Comparison of ENCODE assay signal across 32 cellular contexts in the genomic region with DNA sequence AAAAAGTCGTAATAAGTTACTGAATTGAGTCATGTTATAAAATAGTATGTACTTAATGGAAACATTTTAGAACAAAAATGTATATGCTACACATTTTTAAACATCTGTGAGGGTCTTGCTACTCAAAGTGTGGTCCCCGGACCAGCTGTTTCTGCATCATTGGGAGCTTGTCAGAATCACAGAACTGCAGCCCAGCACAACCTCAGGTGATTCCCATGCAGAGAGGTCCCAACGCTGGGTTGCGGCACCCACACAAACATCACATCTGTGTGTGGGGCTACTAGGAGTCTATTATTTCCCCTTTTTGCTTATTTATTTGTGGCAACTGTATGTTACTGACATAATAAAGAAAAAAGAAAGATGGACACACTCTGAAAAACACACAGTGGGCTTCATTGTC.
"Had no signal": no experiment of that assay in that cellular context is flagged by ENCODE, and none has a peak within 500 bp of the region (broad histone marks: within the 10 kb centered on the region; RNA-seq: fewer than 3 reads in every experiment).

No MANE protein-coding gene starts in this region.

- H3K27ac ChIP-seq: adrenal gland, ascending aorta, body of pancreas, brain microvascular endothelial cell, breast epithelium, cardiac muscle cell had no signal

- H3K4me3 ChIP-seq: adrenal gland, ascending aorta, body of pancreas, breast epithelium, cardiac muscle cell had no signal

- ATAC-seq: activated naive CD4-positive, alpha-beta T cell treated with anti-CD3 and anti-CD28 coated beads, Interleukin-2, amount 50 U/mL, for 72 hours; activated naive CD8-positive, alpha-beta T cell treated with anti-CD3 and anti-CD28 coated beads, Interleukin-2, amount 50 U/mL, for 24 hours; activated T-cell treated with anti-CD3 and anti-CD28 coated beads, Interleukin-2, amount 50 U/mL, for 4 hours; activated T-cell treated with anti-CD3 and anti-CD28 coated beads, Interleukin-2, amount 50 U/mL, for 72 hours; activated T-helper 17 cell treated with anti-CD3 and anti-CD28 coated beads, Interleukin-2, amount 50 U/mL, for 72 hours; body of pancreas had no signal

- H3K27me3 ChIP-seq: body of pancreas had no signal

- H3K9me3 ChIP-seq: adrenal gland, ascending aorta, body of pancreas, breast epithelium had no signal

- H3K36me3 ChIP-seq: adrenal gland, ascending aorta, brain microvascular endothelial cell, breast epithelium, cardiac muscle cell had no signal

- DNase-seq: activated effector memory CD4-positive, alpha-beta T cell treated with anti-CD3 and anti-CD28 coated beads, Interleukin-2, amount 50 U/mL, for 16 hours; activated effector memory CD4-positive, alpha-beta T cell treated with Interleukin-2 at 50 U/mL for 16 hours; activated gamma-delta T cell; activated gamma-delta T cell treated with Interleukin-2 at 50 U/mL for 16 hours; activated naive CD4-positive, alpha-beta T cell; activated naive CD4-positive, alpha-beta T cell treated with anti-CD3 and anti-CD28 coated beads for 36 hours; activated naive CD4-positive, alpha-beta T cell treated with anti-CD3 and anti-CD28 coated beads, Interleukin-2, amount 10 ng/mL, durations not matched to agents 7 days and 5 days; activated naive CD4-positive, alpha-beta T cell treated with anti-CD3 and anti-CD28 coated beads, Interleukin-2, amount 50 U/mL, for 16 hours; activated naive CD4-positive, alpha-beta T cell treated with Interleukin-2 at 50 U/mL for 16 hours; activated naive CD8-positive, alpha-beta T cell treated with anti-CD3 and anti-CD28 coated beads for 36 hours; activated naive CD8-positive, alpha-beta T cell treated with anti-CD3 and anti-CD28 coated beads, Interleukin-2, amount 10 ng/mL, durations not matched to agents 7 days and 5 days; activated naive CD8-positive, alpha-beta T cell treated with anti-CD3 and anti-CD28 coated beads, Interleukin-2, amount 50 U/mL, for 24 hours; activated T-cell treated with anti-CD3 and anti-CD28 coated beads, Interleukin-2, amount 50 U/mL, for 1 hour; activated T-cell treated with anti-CD3 and anti-CD28 coated beads, Interleukin-2, amount 50 U/mL, for 24 hours; activated T-cell treated with anti-CD3 and anti-CD28 coated beads, Interleukin-2, amount 50 U/mL, for 4 hours; activated T-cell treated with anti-CD3 and anti-CD28 coated beads, Interleukin-2, amount 50 U/mL, for 48 hours; activated T-cell treated with anti-CD3 and anti-CD28 coated beads, Interleukin-2, amount 50 U/mL, for 72 hours; adrenal gland; amniotic stem cell; amygdala; anterior cingulate cortex; aorta; body of pancreas; brain microvascular endothelial cell; caudate nucleus; central memory CD4-positive, alpha-beta T cell; cerebellar nuclear complex had no signal

- H3K4me1 ChIP-seq: adrenal gland, ascending aorta, breast epithelium had no signal
